In genomic region chr5:173329370-173330150, GRCh38 we compare ENCODE assay signal across 1 cellular context.
TF ChIP-seq lines count a peak whose summit lies in the region.

No MANE protein-coding gene starts in this region.

TF ChIP-seq in HepG2, 621 proteins besides CTCF, POLR2A, EP300 and RAD21 (continued from another document and continues in another):
- TF ChIP-seq ZBTB4 (CRISPR knock-in tag; IDR thresholded peaks at IDR 0.05; ENCODE audit: borderline replicate concordance) (no peak), ADNP (CRISPR knock-in tag; IDR thresholded peaks at IDR 0.05) (no peak), AGO2 (optimal IDR thresholded peaks at IDR 0.05; ENCODE audit: low read depth, low read length) (peak; percentile 71), ISX (CRISPR knock-in tag; conservative IDR thresholded peaks at IDR 0.05) (no peak), HINFP (CRISPR knock-in tag; IDR thresholded peaks at IDR 0.05; ENCODE audit: low read depth) (no peak), NFATC3 (CRISPR knock-in tag; IDR thresholded peaks at IDR 0.05) (no peak), EED (CRISPR knock-in tag; IDR thresholded peaks at IDR 0.05) (no peak), ZNF292 (CRISPR knock-in tag; IDR thresholded peaks at IDR 0.05; ENCODE audit: borderline replicate concordance, low read depth) (no peak), MTF1 (CRISPR knock-in tag; IDR thresholded peaks at IDR 0.05) (no peak), EZH2 (conservative IDR thresholded peaks at IDR 0.05; ENCODE audit: low read depth, low read length) (no peak), ZNF720 (CRISPR knock-in tag; IDR thresholded peaks at IDR 0.05) (no peak), ZNF776 (CRISPR knock-in tag; IDR thresholded peaks at IDR 0.05) (no peak), BCL6 (CRISPR knock-in tag; IDR thresholded peaks at IDR 0.05) (peak; percentile 61; the same call in 1 of the 2 replicates), ZFYVE20 (CRISPR knock-in tag; IDR thresholded peaks at IDR 0.05; ENCODE audit: borderline replicate concordance, low read depth) (no peak), MIER3 (CRISPR knock-in tag; IDR thresholded peaks at IDR 0.05; ENCODE audit: borderline replicate concordance) (no peak; the same call in 1 of the 2 replicates)
- TF ChIP-seq, protein P1, sequence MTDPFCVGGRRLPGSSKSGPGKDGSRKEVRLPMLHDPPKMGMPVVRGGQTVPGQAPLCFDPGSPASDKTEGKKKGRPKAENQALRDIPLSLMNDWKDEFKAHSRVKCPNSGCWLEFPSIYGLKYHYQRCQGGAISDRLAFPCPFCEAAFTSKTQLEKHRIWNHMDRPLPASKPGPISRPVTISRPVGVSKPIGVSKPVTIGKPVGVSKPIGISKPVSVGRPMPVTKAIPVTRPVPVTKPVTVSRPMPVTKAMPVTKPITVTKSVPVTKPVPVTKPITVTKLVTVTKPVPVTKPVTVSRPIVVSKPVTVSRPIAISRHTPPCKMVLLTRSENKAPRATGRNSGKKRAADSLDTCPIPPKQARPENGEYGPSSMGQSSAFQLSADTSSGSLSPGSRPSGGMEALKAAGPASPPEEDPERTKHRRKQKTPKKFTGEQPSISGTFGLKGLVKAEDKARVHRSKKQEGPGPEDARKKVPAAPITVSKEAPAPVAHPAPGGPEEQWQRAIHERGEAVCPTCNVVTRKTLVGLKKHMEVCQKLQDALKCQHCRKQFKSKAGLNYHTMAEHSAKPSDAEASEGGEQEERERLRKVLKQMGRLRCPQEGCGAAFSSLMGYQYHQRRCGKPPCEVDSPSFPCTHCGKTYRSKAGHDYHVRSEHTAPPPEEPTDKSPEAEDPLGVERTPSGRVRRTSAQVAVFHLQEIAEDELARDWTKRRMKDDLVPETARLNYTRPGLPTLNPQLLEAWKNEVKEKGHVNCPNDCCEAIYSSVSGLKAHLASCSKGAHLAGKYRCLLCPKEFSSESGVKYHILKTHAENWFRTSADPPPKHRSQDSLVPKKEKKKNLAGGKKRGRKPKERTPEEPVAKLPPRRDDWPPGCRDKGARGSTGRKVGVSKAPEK (CRISPR knock-in tag; IDR thresholded peaks at IDR 0.05; ENCODE audit: borderline replicate concordance): no peak
- TF ChIP-seq, protein P2, sequence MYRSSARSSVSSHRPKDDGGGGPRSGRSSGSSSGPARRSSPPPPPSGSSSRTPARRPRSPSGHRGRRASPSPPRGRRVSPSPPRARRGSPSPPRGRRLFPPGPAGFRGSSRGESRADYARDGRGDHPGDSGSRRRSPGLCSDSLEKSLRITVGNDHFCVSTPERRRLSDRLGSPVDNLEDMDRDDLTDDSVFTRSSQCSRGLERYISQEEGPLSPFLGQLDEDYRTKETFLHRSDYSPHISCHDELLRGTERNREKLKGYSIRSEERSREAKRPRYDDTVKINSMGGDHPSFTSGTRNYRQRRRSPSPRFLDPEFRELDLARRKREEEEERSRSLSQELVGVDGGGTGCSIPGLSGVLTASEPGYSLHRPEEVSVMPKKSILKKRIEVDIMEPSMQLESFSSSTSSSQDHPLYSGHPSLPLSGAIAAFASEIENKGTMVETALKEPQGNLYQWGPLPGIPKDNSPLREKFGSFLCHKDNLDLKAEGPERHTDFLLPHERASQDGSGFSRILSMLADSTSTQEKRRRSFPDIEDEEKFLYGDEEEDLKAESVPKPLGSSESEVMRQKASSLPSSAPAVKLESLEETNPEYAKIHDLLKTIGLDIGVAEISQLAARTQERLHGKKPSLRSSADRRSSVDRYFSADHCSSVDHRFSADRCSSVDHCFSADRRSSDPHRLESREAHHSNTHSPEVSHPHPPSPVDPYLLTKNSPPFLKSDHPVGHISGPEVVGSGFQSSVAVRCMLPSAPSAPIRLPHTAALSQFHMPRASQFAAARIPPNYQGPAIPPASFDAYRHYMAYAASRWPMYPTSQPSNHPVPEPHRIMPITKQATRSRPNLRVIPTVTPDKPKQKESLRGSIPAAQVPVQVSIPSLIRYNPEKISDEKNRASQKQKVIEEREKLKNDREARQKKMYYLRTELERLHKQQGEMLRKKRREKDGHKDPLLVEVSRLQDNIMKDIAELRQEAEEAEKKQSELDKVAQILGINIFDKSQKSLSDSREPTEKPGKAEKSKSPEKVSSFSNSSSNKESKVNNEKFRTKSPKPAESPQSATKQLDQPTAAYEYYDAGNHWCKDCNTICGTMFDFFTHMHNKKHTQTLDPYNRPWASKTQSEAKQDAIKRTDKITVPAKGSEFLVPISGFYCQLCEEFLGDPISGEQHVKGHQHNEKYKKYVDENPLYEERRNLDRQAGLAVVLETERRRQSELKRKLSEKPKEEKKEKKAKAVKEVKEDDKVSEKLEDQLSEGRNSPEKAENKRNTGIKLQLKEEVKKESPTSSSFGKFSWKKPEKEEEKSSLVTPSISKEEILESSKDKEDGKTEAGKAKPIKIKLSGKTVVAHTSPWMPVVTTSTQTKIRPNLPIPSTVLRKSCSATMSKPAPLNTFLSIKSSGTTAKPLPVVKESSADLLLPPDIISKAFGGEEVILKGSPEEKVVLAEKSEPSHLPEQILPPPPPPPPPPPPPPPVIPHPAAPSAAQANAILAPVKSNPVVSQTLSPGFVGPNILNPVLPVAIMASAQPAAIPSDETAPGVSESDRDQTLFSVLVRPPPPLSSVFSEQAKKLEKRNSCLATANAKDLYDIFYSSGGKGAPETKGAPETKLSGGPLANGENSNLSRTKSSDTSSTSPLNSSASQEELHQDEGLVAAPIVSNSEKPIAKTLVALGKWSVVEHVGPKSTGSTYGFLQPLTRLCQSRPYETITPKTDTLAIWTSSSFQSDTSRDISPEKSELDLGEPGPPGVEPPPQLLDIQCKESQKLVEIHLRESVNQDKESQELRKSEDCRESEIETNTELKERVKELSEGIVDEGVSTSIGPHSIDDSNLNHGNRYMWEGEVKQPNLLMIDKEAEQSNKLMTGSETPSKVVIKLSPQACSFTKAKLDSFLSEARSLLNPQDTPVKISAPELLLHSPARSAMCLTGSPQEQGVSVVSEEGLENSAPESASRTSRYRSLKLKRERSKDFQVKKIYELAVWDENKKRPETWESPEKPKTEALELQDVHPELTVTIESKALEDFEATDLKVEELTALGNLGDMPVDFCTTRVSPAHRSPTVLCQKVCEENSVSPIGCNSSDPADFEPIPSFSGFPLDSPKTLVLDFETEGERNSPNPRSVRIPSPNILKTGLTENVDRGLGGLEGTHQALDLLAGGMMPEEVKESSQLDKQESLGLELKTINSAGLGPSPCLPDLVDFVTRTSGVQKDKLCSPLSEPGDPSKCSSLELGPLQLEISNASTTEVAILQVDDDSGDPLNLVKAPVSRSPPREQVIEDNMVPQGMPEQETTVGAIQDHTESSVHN (CRISPR knock-in tag; IDR thresholded peaks at IDR 0.05): no peak
- TF ChIP-seq, protein P3, sequence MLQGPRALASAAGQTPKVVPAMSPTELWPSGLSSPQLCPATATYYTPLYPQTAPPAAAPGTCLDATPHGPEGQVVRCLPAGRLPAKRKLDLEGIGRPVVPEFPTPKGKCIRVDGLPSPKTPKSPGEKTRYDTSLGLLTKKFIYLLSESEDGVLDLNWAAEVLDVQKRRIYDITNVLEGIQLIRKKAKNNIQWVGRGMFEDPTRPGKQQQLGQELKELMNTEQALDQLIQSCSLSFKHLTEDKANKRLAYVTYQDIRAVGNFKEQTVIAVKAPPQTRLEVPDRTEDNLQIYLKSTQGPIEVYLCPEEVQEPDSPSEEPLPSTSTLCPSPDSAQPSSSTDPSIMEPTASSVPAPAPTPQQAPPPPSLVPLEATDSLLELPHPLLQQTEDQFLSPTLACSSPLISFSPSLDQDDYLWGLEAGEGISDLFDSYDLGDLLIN (CRISPR knock-in tag; IDR thresholded peaks at IDR 0.05; ENCODE audit: borderline replicate concordance): no peak
- TF ChIP-seq, protein P4, sequence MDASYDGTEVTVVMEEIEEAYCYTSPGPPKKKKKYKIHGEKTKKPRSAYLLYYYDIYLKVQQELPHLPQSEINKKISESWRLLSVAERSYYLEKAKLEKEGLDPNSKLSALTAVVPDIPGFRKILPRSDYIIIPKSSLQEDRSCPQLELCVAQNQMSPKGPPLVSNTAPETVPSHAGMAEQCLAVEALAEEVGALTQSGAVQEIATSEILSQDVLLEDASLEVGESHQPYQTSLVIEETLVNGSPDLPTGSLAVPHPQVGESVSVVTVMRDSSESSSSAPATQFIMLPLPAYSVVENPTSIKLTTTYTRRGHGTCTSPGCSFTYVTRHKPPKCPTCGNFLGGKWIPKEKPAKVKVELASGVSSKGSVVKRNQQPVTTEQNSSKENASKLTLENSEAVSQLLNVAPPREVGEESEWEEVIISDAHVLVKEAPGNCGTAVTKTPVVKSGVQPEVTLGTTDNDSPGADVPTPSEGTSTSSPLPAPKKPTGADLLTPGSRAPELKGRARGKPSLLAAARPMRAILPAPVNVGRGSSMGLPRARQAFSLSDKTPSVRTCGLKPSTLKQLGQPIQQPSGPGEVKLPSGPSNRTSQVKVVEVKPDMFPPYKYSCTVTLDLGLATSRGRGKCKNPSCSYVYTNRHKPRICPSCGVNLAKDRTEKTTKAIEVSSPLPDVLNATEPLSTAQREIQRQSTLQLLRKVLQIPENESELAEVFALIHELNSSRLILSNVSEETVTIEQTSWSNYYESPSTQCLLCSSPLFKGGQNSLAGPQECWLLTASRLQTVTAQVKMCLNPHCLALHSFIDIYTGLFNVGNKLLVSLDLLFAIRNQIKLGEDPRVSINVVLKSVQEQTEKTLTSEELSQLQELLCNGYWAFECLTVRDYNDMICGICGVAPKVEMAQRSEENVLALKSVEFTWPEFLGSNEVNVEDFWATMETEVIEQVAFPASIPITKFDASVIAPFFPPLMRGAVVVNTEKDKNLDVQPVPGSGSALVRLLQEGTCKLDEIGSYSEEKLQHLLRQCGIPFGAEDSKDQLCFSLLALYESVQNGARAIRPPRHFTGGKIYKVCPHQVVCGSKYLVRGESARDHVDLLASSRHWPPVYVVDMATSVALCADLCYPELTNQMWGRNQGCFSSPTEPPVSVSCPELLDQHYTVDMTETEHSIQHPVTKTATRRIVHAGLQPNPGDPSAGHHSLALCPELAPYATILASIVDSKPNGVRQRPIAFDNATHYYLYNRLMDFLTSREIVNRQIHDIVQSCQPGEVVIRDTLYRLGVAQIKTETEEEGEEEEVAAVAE (CRISPR knock-in tag; IDR thresholded peaks at IDR 0.05; ENCODE audit: borderline replicate concordance): no peak
- TF ChIP-seq, protein P5, sequence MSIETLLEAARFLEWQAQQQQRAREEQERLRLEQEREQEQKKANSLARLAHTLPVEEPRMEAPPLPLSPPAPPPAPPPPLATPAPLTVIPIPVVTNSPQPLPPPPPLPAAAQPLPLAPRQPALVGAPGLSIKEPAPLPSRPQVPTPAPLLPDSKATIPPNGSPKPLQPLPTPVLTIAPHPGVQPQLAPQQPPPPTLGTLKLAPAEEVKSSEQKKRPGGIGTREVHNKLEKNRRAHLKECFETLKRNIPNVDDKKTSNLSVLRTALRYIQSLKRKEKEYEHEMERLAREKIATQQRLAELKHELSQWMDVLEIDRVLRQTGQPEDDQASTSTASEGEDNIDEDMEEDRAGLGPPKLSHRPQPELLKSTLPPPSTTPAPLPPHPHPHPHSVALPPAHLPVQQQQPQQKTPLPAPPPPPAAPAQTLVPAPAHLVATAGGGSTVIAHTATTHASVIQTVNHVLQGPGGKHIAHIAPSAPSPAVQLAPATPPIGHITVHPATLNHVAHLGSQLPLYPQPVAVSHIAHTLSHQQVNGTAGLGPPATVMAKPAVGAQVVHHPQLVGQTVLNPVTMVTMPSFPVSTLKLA (IDR thresholded peaks at IDR 0.05): peak; percentile 33
- TF ChIP-seq, protein P6, sequence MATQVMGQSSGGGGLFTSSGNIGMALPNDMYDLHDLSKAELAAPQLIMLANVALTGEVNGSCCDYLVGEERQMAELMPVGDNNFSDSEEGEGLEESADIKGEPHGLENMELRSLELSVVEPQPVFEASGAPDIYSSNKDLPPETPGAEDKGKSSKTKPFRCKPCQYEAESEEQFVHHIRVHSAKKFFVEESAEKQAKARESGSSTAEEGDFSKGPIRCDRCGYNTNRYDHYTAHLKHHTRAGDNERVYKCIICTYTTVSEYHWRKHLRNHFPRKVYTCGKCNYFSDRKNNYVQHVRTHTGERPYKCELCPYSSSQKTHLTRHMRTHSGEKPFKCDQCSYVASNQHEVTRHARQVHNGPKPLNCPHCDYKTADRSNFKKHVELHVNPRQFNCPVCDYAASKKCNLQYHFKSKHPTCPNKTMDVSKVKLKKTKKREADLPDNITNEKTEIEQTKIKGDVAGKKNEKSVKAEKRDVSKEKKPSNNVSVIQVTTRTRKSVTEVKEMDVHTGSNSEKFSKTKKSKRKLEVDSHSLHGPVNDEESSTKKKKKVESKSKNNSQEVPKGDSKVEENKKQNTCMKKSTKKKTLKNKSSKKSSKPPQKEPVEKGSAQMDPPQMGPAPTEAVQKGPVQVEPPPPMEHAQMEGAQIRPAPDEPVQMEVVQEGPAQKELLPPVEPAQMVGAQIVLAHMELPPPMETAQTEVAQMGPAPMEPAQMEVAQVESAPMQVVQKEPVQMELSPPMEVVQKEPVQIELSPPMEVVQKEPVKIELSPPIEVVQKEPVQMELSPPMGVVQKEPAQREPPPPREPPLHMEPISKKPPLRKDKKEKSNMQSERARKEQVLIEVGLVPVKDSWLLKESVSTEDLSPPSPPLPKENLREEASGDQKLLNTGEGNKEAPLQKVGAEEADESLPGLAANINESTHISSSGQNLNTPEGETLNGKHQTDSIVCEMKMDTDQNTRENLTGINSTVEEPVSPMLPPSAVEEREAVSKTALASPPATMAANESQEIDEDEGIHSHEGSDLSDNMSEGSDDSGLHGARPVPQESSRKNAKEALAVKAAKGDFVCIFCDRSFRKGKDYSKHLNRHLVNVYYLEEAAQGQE (IDR thresholded peaks at IDR 0.05; ENCODE audit: borderline replicate concordance in 1 of 2, low read depth in 1 of 2, low read length in 2 of 2): 0 out of 4 replicates have a peak, but pooled peaks of 1 of the 2 experiments have one; percentile 12
